In the genomic region with DNA sequence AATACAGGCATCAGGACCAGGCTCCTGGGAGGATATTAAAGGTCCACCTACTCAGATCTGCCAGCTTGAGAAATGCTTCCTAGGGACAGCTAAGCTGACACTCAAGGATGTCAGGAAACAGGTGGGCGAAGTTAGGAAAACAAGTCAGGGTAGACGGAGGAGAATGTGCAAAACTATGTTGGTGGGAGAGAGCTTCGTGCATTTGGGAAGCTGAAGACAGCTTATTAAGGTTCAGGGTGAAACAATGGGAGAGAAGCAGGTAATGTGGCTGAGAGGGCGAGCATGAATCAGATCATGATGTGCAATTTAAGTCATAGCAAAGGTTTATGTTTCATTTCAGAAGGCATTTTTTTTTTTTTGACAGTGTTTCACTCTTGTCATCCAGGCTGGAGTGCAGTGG, we compare ENCODE assay signal across 3 cellular contexts.
TF ChIP-seq lines count a peak whose summit lies in the region.

No MANE protein-coding gene starts in this region.

TF ChIP-seq in GM23338, 12 proteins besides CTCF, POLR2A, EP300 and RAD21 (continues in another document):
- TF ChIP-seq EZH2 (IDR thresholded peaks at IDR 0.05; ENCODE audit: low read depth, unreplicated experiment) (no peak), EZH2phosphoT487 (IDR thresholded peaks at IDR 0.05; ENCODE audit: unreplicated experiment) (no peak)
- TF ChIP-seq, protein P1, sequence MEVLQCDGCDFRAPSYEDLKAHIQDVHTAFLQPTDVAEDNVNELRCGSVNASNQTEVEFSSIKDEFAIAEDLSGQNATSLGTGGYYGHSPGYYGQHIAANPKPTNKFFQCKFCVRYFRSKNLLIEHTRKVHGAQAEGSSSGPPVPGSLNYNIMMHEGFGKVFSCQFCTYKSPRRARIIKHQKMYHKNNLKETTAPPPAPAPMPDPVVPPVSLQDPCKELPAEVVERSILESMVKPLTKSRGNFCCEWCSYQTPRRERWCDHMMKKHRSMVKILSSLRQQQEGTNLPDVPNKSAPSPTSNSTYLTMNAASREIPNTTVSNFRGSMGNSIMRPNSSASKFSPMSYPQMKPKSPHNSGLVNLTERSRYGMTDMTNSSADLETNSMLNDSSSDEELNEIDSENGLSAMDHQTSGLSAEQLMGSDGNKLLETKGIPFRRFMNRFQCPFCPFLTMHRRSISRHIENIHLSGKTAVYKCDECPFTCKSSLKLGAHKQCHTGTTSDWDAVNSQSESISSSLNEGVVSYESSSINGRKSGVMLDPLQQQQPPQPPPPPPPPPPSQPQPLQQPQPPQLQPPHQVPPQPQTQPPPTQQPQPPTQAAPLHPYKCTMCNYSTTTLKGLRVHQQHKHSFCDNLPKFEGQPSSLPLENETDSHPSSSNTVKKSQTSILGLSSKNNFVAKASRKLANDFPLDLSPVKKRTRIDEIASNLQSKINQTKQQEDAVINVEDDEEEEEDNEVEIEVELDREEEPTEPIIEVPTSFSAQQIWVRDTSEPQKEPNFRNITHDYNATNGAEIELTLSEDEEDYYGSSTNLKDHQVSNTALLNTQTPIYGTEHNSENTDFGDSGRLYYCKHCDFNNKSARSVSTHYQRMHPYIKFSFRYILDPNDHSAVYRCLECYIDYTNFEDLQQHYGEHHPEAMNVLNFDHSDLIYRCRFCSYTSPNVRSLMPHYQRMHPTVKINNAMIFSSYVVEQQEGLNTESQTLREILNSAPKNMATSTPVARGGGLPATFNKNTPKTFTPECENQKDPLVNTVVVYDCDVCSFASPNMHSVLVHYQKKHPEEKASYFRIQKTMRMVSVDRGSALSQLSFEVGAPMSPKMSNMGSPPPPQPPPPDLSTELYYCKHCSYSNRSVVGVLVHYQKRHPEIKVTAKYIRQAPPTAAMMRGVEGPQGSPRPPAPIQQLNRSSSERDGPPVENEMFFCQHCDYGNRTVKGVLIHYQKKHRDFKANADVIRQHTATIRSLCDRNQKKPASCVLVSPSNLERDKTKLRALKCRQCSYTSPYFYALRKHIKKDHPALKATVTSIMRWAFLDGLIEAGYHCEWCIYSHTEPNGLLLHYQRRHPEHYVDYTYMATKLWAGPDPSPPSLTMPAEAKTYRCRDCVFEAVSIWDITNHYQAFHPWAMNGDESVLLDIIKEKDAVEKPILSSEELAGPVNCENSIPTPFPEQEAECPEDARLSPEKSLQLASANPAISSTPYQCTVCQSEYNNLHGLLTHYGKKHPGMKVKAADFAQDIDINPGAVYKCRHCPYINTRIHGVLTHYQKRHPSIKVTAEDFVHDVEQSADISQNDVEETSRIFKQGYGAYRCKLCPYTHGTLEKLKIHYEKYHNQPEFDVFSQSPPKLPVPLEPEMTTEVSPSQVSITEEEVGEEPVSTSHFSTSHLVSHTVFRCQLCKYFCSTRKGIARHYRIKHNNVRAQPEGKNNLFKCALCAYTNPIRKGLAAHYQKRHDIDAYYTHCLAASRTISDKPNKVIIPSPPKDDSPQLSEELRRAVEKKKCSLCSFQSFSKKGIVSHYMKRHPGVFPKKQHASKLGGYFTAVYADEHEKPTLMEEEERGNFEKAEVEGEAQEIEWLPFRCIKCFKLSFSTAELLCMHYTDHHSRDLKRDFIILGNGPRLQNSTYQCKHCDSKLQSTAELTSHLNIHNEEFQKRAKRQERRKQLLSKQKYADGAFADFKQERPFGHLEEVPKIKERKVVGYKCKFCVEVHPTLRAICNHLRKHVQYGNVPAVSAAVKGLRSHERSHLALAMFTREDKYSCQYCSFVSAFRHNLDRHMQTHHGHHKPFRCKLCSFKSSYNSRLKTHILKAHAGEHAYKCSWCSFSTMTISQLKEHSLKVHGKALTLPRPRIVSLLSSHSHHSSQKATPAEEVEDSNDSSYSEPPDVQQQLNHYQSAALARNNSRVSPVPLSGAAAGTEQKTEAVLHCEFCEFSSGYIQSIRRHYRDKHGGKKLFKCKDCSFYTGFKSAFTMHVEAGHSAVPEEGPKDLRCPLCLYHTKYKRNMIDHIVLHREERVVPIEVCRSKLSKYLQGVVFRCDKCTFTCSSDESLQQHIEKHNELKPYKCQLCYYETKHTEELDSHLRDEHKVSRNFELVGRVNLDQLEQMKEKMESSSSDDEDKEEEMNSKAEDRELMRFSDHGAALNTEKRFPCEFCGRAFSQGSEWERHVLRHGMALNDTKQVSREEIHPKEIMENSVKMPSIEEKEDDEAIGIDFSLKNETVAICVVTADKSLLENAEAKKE (CRISPR knock-in tag; IDR thresholded peaks at IDR 0.05) = no peak

TF ChIP-seq in H1, 55 proteins besides CTCF, POLR2A, EP300 and RAD21:
- TF ChIP-seq TEAD4 (IDR thresholded peaks at IDR 0.05; ENCODE audit: low read depth, low read length) (no peak), PHF8 (conservative IDR thresholded peaks at IDR 0.05; ENCODE audit: low read depth, low read length) (no peak), GABPA (IDR thresholded peaks at IDR 0.05; ENCODE audit: borderline replicate concordance, insufficient read depth, low read length) (no peak), POU5F1 (IDR thresholded peaks at IDR 0.05; ENCODE audit: low read depth, low read length) (no peak), KDM1A (IDR thresholded peaks at IDR 0.05; ENCODE audit: borderline replicate concordance, low read length) (no peak), CREB1 (IDR thresholded peaks at IDR 0.05) (no peak), CTBP2 (IDR thresholded peaks at IDR 0.05; ENCODE audit: borderline replicate concordance, insufficient read depth, insufficient read length, low read length) (no peak), BRCA1 (IDR thresholded peaks at IDR 0.05; ENCODE audit: low read depth, low read length) (no peak), ZNF274 (IDR thresholded peaks at IDR 0.05; ENCODE audit: borderline replicate concordance, extremely low read depth, low read length) (no peak)

TF ChIP-seq in GM12891, 5 proteins besides CTCF, POLR2A, EP300 and RAD21:
- TF ChIP-seq TAF1 (IDR thresholded peaks at IDR 0.05; ENCODE audit: low read depth, low read length) (no peak), SPI1 (IDR thresholded peaks at IDR 0.05; ENCODE audit: low read depth, low read length) (no peak), PAX5 (IDR thresholded peaks at IDR 0.05; ENCODE audit: insufficient read depth, low read length, severe bottlenecking) (no peak)
